18 cellular contexts compared by ENCODE assay signal in genomic region chr3:140152851-140153640, GRCh38.
DNase-seq lines count a peak whose midpoint lies in the region; ATAC-seq and TF ChIP-seq lines count a peak whose summit lies in the region.
"Had no signal": no experiment of that assay in that cellular context is flagged by ENCODE, and none has a peak within 500 bp of the region (broad histone marks: within the 10 kb centered on the region; RNA-seq: fewer than 3 reads in every experiment).

No MANE protein-coding gene starts in this region.

- DNase-seq in NCI-H1105 (lab: John Stamatoyannopoulos, UW): peak; percentile 44
- no peak for DNase-seq in SK-N-MC (ENCODE audit: low read depth, low spot score)
- peak in 1 of 2 donors; percentile 50 for DNase-seq in psoas muscle
- no peak for DNase-seq in erythroblast (lab: John Stamatoyannopoulos, UW)
- DNase-seq in activated naive CD4-positive, alpha-beta T cell treated with anti-CD3 and anti-CD28 coated beads, Interleukin-2, amount 10 ng/mL, durations not matched to agents 7 days and 5 days: no peak
- no peak for DNase-seq in CD1c-positive myeloid dendritic cell (ENCODE audit: extremely low spot score)
- DNase-seq: activated CD8-positive, alpha-beta T cell treated with anti-CD3 and anti-CD28 coated beads for 36 hours; activated T-cell treated with anti-CD3 and anti-CD28 coated beads, Interleukin-2, amount 50 U/mL, for 4 hours; foreskin fibroblast; H9; kidney glomerular epithelial cell; NCI-H1048; retina; T-helper 1 cell had no signal

- H3K4me1 ChIP-seq in psoas muscle: peaks cover 9% of the 10 kb centered on the region

- 0 out of 2 replicates have a peak, but pooled peaks cover under 1% of the 10 kb centered on the region for H3K36me3 ChIP-seq in SK-N-MC (ENCODE audit: insufficient read depth, low read length)
- no peaks in the 10 kb centered on the region for H3K36me3 ChIP-seq in psoas muscle (ENCODE audit: insufficient read depth in 1 of 2, low read depth in 1 of 2)

- H3K9me3 ChIP-seq in SK-N-MC (ENCODE audit: low read depth, low read length) (0 out of 2 replicates have a peak, but pooled peaks cover under 1% of the 10 kb centered on the region), psoas muscle (no peaks in the 10 kb centered on the region)

- H3K4me1 Mint-ChIP-seq in activated naive CD4-positive, alpha-beta T cell treated with anti-CD3 and anti-CD28 coated beads, Interleukin-2, amount 10 ng/mL, durations not matched to agents 7 days and 5 days: no peaks in the 10 kb centered on the region
- H3K4me1 Mint-ChIP-seq: mesothelial cell of epicardium had no signal

- H3K4me3 Mint-ChIP-seq in activated naive CD4-positive, alpha-beta T cell treated with anti-CD3 and anti-CD28 coated beads, Interleukin-2, amount 10 ng/mL, durations not matched to agents 7 days and 5 days: no peak overlapping the region
- H3K4me3 Mint-ChIP-seq: activated CD8-positive, alpha-beta T cell treated with anti-CD3 and anti-CD28 coated beads for 36 hours; activated T-cell treated with anti-CD3 and anti-CD28 coated beads, Interleukin-2, amount 50 U/mL, for 4 hours; H9; mesothelial cell of epicardium had no signal

- H3K4me3 ChIP-seq in SK-N-MC (0 out of 2 replicates have a peak overlapping the region, but pooled peaks have one; percentile 6), psoas muscle (no peak overlapping the region)

- CTCF ChIA-PET in activated naive CD4-positive, alpha-beta T cell treated with anti-CD3 and anti-CD28 coated beads, Interleukin-2, amount 10 ng/mL, durations not matched to agents 7 days and 5 days (lab: Charles Lee): no interaction called here

- intact Hi-C loops in psoas muscle (cut with DNase I): no loop called here

- peak; percentile 62 for ATAC-seq in GM21529 (IDR thresholded peaks at IDR 0.05; ENCODE audit: unreplicated experiment)
- ATAC-seq in psoas muscle: peak; percentile 27 to 63 (median 47)
- no peak for ATAC-seq in GM18858 (IDR thresholded peaks at IDR 0.05; ENCODE audit: unreplicated experiment)
- ATAC-seq: activated CD8-positive, alpha-beta T cell treated with anti-CD3 and anti-CD28 coated beads for 36 hours; activated naive CD4-positive, alpha-beta T cell treated with anti-CD3 and anti-CD28 coated beads, Interleukin-2, amount 50 U/mL, for 72 hours; activated T-cell treated with anti-CD3 and anti-CD28 coated beads, Interleukin-2, amount 50 U/mL, for 4 hours had no signal

- H3K27ac Mint-ChIP-seq in activated naive CD4-positive, alpha-beta T cell treated with anti-CD3 and anti-CD28 coated beads, Interleukin-2, amount 10 ng/mL, durations not matched to agents 7 days and 5 days: no peak overlapping the region
- H3K27ac Mint-ChIP-seq: activated CD8-positive, alpha-beta T cell treated with anti-CD3 and anti-CD28 coated beads for 36 hours; activated naive CD4-positive, alpha-beta T cell treated with anti-CD3 and anti-CD28 coated beads, Interleukin-2, amount 50 U/mL, for 72 hours; H9; mesothelial cell of epicardium had no signal

- no peaks in the 10 kb centered on the region for H3K27me3 ChIP-seq in psoas muscle (ENCODE audit: insufficient read depth in 3 of 3, low read length in 2 of 3)

- 46 to 54% (median 49%) methylated on average over 7 of the region's 7 CpGs for WGBS in psoas muscle, 3 donors

- TF ChIP-seq POLR2A in erythroblast (IDR thresholded peaks at IDR 0.05; ENCODE audit: low read length): no peak

- H3K27ac ChIP-seq in SK-N-MC: peak overlapping the region; percentile 32; the same call in 1 of the 2 replicates
- H3K27ac ChIP-seq in psoas muscle: no peak overlapping the region

- no peaks in the 10 kb centered on the region for H3K9me3 Mint-ChIP-seq in activated naive CD4-positive, alpha-beta T cell treated with anti-CD3 and anti-CD28 coated beads, Interleukin-2, amount 10 ng/mL, durations not matched to agents 7 days and 5 days
- H3K9me3 Mint-ChIP-seq: activated CD8-positive, alpha-beta T cell treated with anti-CD3 and anti-CD28 coated beads for 36 hours; activated naive CD4-positive, alpha-beta T cell treated with anti-CD3 and anti-CD28 coated beads, Interleukin-2, amount 50 U/mL, for 72 hours; activated T-cell treated with anti-CD3 and anti-CD28 coated beads, Interleukin-2, amount 50 U/mL, for 4 hours; H9 had no signal

- no peaks in the 10 kb centered on the region for H3K36me3 Mint-ChIP-seq in activated naive CD4-positive, alpha-beta T cell treated with anti-CD3 and anti-CD28 coated beads, Interleukin-2, amount 10 ng/mL, durations not matched to agents 7 days and 5 days
- H3K36me3 Mint-ChIP-seq: activated naive CD4-positive, alpha-beta T cell treated with anti-CD3 and anti-CD28 coated beads, Interleukin-2, amount 50 U/mL, for 72 hours; mesothelial cell of epicardium had no signal

- no peak for TF ChIP-seq CTCF in psoas muscle (IDR thresholded peaks at IDR 0.05)

- H3K27me3 Mint-ChIP-seq in activated naive CD4-positive, alpha-beta T cell treated with anti-CD3 and anti-CD28 coated beads, Interleukin-2, amount 10 ng/mL, durations not matched to agents 7 days and 5 days: no peaks in the 10 kb centered on the region

- no peak overlapping the region for H3K9ac ChIP-seq in SK-N-MC (ENCODE audit: insufficient read length)
